In the genomic region with DNA sequence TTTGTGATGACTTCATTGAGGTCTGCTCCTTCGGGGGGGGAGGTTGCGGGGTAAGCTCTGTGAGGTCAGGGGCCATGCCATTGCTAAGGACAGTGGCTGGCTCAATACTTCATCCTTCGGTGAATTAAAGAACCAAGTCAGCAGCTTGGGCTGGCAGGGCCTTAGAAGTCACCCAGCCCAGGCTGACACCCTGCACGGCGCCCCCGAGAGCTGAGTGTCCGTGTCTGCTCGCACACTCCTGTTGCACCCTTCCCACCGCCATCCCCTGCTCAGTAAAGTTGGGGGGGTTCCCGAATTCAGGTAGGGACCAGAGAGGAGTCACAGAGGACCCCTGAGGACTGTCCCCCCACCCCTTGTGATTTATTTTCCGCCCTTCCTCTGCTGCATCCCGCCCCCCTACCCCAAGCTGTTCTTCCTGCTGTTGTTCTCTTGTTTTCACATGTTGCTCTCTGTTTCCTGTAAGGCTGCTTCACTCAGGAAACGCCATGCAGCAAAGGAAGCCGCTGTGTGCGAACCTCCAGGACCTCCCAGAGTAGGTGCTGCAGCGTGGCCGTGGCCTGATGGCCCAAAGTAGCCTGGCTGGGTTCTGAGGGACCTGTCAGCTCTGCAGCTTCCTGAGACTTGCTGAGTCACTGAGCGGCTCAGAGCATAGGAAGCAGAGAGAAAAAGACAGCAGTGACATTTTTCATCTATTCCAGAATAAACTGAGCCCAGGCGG, we compare ENCODE assay signal across 2 cellular contexts.
TF ChIP-seq lines count a peak whose summit lies in the region.

No MANE protein-coding gene starts in this region.

TF ChIP-seq in endothelial cell of umbilical vein, 7 proteins besides CTCF, POLR2A, EP300 and RAD21 (continued from another document):
- TF ChIP-seq EZH2 (IDR thresholded peaks at IDR 0.05; ENCODE audit: borderline replicate concordance, low read depth, low read length, severe bottlenecking) (no peak), MYC (IDR thresholded peaks at IDR 0.05; ENCODE audit: low read depth, low read length) (peak; percentile 65), FOS (IDR thresholded peaks at IDR 0.05; ENCODE audit: borderline replicate concordance, insufficient read depth, low read length) (peak; percentile 85), JUN (IDR thresholded peaks at IDR 0.05; ENCODE audit: borderline replicate concordance, insufficient read depth, insufficient read length, low read depth) (peak; percentile 53), POLR2AphosphoS5 (IDR thresholded peaks at IDR 0.05; ENCODE audit: insufficient read depth, low read depth, low read length) (peak; percentile 98)
- TF ChIP-seq, protein P1, sequence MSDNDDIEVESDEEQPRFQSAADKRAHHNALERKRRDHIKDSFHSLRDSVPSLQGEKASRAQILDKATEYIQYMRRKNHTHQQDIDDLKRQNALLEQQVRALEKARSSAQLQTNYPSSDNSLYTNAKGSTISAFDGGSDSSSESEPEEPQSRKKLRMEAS (IDR thresholded peaks at IDR 0.05; ENCODE audit: insufficient read depth, insufficient read length): peak; percentile 21

TF ChIP-seq in SK-N-SH, 30 proteins besides CTCF, POLR2A, EP300 and RAD21:
- TF ChIP-seq, protein P1 (IDR thresholded peaks at IDR 0.05; ENCODE audit: low read depth): no peak
- TF ChIP-seq RXRA (IDR thresholded peaks at IDR 0.05; ENCODE audit: borderline replicate concordance, low read depth) (no peak), FOXM1 (IDR thresholded peaks at IDR 0.05; ENCODE audit: low read depth) (no peak)
